Comparison of ENCODE assay signal across 7 cellular contexts in the genomic region with DNA sequence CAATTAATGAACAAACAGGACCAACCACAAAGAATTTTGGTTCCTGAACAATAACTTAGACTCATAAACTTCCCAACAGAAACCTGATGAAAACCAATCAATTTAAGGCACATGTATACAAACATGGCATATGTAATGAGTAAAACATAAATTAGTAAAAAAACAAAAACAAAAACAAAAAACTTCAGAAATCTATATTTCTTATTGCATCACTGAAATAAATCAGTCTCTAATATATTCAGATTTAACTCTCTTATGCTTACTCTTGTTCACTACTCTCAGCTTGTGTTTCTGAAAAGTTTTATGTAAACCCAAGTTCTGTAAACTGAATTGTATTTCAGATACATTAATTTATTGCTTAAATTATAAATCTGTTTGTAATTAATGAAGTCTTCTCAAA.
"Had no signal": no experiment of that assay in that cellular context is flagged by ENCODE, and none has a peak within 500 bp of the region (broad histone marks: within the 10 kb centered on the region; RNA-seq: fewer than 3 reads in every experiment).

No MANE protein-coding gene starts in this region.

- H2AFZ ChIP-seq: GM23248 had no signal

- H3K4me3 ChIP-seq: GM23248, HAP-1 had no signal

- H3K9me3 ChIP-seq: HAP-1 had no signal

- FAIRE-seq: HTR-8/SVneo had no signal

- ATAC-seq: HCT116 had no signal

- DNase-seq: GM23248, GOT3, H7, KBM-7 had no signal

- H3K36me3 ChIP-seq: HAP-1 had no signal

- H3K27ac ChIP-seq: GM23248 had no signal

- H3K9ac ChIP-seq: GM23248 had no signal
